ENCODE assay signal across 19 cellular contexts in the genomic region with DNA sequence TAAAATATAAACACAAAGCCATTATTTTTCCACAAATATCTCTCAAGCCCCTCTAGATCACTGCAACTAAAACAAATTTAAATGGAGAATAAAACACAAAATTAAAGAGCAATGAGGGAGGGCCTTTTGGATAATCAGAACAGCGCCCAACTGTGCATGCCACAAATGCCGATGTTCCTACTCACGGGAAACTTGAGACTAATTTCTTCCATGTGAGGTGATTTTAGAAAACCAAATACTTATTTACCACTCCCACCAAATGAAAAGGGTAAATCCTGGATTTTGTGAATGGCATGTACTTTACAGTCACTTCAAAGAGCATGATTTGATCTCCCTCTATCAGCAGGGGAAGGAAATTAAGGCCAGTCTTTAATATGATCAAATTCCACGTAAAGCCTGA.
DNase-seq lines count a peak whose midpoint lies in the region; ATAC-seq and TF ChIP-seq lines count a peak whose summit lies in the region.
"Had no signal": no experiment of that assay in that cellular context is flagged by ENCODE, and none has a peak within 500 bp of the region (broad histone marks: within the 10 kb centered on the region; RNA-seq: fewer than 3 reads in every experiment).

No MANE protein-coding gene starts in this region.

- H3K4me1 Mint-ChIP-seq in type B pancreatic cell (ENCODE audit: unreplicated experiment), result peaks cover 14% of the 10 kb centered on the region
- H3K4me1 Mint-ChIP-seq: activated naive CD8-positive, alpha-beta T cell treated with anti-CD3 and anti-CD28 coated beads for 36 hours; IgD-negative memory B cell had no signal

- no peak for TF ChIP-seq CTCF in astrocyte of the cerebellum (IDR thresholded peaks at IDR 0.05; ENCODE audit: low read depth, low read length, missing control alignments)
- TF ChIP-seq CTCF in type B pancreatic cell (conservative IDR thresholded peaks at IDR 0.05), result no peak
- no peak for TF ChIP-seq CTCF in left ventricle myocardium inferior (IDR thresholded peaks at IDR 0.05; ENCODE audit: borderline replicate concordance)

- ATAC-seq in HG03025 (IDR thresholded peaks at IDR 0.05; ENCODE audit: low FRiP score, unreplicated experiment) (no peak), GM19463 (IDR thresholded peaks at IDR 0.05; ENCODE audit: unreplicated experiment) (no peak)
- ATAC-seq: left cardiac atrium; naive thymus-derived CD8-positive, alpha-beta T cell had no signal

- no peaks in the 10 kb centered on the region for H3K27me3 Mint-ChIP-seq in type B pancreatic cell
- H3K27me3 Mint-ChIP-seq: activated naive CD8-positive, alpha-beta T cell treated with anti-CD3 and anti-CD28 coated beads for 36 hours; IgD-negative memory B cell; naive thymus-derived CD8-positive, alpha-beta T cell; stimulated activated naive CD8-positive, alpha-beta T cell treated with anti-CD3 and anti-CD28 coated beads, Interleukin-15, Interleukin-2, amounts not matched to agents 100 ng/mL and 50 ng/mL, for 24 hours had no signal

- peak overlapping the region; percentile 36 for H3K27ac Mint-ChIP-seq in type B pancreatic cell
- H3K27ac Mint-ChIP-seq: activated naive CD8-positive, alpha-beta T cell treated with anti-CD3 and anti-CD28 coated beads for 36 hours had no signal

- peaks cover 4% of the 10 kb centered on the region for H3K4me1 ChIP-seq in left ventricle myocardium inferior

- H3K36me3 ChIP-seq in left ventricle myocardium inferior, result peaks cover 32% of the 10 kb centered on the region

- no peaks in the 10 kb centered on the region for H3K9me3 ChIP-seq in left ventricle myocardium inferior (replicated peaks)
- H3K9me3 ChIP-seq: right atrium auricular region had no signal

- peaks cover 41% of the 10 kb centered on the region for H3K36me3 Mint-ChIP-seq in type B pancreatic cell

- peaks cover 5% of the 10 kb centered on the region for H3K9me3 Mint-ChIP-seq in type B pancreatic cell
- H3K9me3 Mint-ChIP-seq: activated naive CD8-positive, alpha-beta T cell treated with anti-CD3 and anti-CD28 coated beads for 36 hours; IgD-negative memory B cell; naive thymus-derived CD8-positive, alpha-beta T cell; stimulated activated naive CD8-positive, alpha-beta T cell treated with anti-CD3 and anti-CD28 coated beads, Interleukin-15, Interleukin-2, amounts not matched to agents 100 ng/mL and 50 ng/mL, for 24 hours had no signal

- no peak overlapping the region for H3K27ac ChIP-seq in left ventricle myocardium inferior (replicated peaks)
- H3K27ac ChIP-seq: right atrium auricular region had no signal

- no peaks in the 10 kb centered on the region for H3K27me3 ChIP-seq in left ventricle myocardium inferior (ENCODE audit: low read depth)
- H3K27me3 ChIP-seq: right atrium auricular region had no signal

- in situ Hi-C loops in astrocyte of the cerebellum (cut with HindIII; ENCODE audit: low sequenced_read_pairs), result no loop called here

- intact Hi-C loops in left ventricle myocardium inferior (cut with micrococcal nuclease), result no loop called here

- DNase-seq in GM04504 (ENCODE audit: low read depth) (peak; percentile 76), astrocyte of the cerebellum (ENCODE audit: low read depth) (peak; percentile 78), iris pigment epithelial cell (ENCODE audit: low read depth) (peak; percentile 83), type B pancreatic cell (ENCODE audit: extremely low spot score, unreplicated experiment) (no peak), left ventricle myocardium inferior (no peak)
- no peak for DNase-seq in stimulated activated CD4-positive, alpha-beta T cell treated with anti-CD3 and anti-CD28 coated beads, Interleukin-15, amount 100 ng/mL, for 24 hours
- DNase-seq: activated CD4-positive, alpha-beta T cell treated with anti-CD3 and anti-CD28 coated beads for 1 hour; activated naive CD8-positive, alpha-beta T cell treated with anti-CD3 and anti-CD28 coated beads for 36 hours; head of caudate nucleus; left cardiac atrium; naive thymus-derived CD8-positive, alpha-beta T cell; NCI-H1436; NCI-H510A treated with DMSO at 0.1 percent for 48 hours; OCI-M1 had no signal

- no peak overlapping the region for H3K4me3 Mint-ChIP-seq in type B pancreatic cell
- H3K4me3 Mint-ChIP-seq: activated naive CD8-positive, alpha-beta T cell treated with anti-CD3 and anti-CD28 coated beads for 36 hours; IgD-negative memory B cell; naive thymus-derived CD8-positive, alpha-beta T cell; stimulated activated naive CD8-positive, alpha-beta T cell treated with anti-CD3 and anti-CD28 coated beads, Interleukin-15, Interleukin-2, amounts not matched to agents 100 ng/mL and 50 ng/mL, for 24 hours had no signal

- H3K4me3 ChIP-seq in astrocyte of the cerebellum (ENCODE audit: low read depth, low read length) (no peak overlapping the region), left ventricle myocardium inferior (no peak overlapping the region)
- H3K4me3 ChIP-seq: right atrium auricular region had no signal

Comparison
In these comparisons a context has a peak if more than half of its experiments do, and no peak if none do; other contexts are left out.
1. DNase-seq: peak in GM04504 (single experiment), astrocyte of the cerebellum (single experiment) and iris pigment epithelial cell (single experiment); none in type B pancreatic cell (single experiment), left ventricle myocardium inferior (single experiment) and stimulated activated CD4-positive, alpha-beta T cell treated with anti-CD3 and anti-CD28 coated beads, Interleukin-15, amount 100 ng/mL, for 24 hours (single experiment).